In the genomic region with DNA sequence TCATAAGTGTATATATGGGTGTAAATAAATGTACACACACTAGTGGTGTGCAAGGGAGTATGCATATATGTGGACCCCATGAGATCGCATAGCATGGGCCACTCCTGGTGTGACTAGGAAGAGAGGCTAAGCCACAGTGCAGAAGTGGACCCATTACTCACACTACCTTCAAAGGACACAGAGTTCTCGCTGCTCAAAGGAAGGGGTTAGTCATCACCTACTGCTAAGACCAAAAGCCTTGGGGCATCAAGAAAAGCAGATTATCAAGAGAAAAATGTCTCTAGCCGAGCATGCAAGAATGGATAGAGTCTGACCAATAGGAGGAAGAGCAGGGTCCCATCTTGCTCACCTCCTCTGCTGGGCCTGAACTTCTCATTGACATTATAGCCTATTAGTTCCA, we compare ENCODE assay signal across 16 cellular contexts.
DNase-seq lines count a peak whose midpoint lies in the region; ATAC-seq and TF ChIP-seq lines count a peak whose summit lies in the region.
"Had no signal": no experiment of that assay in that cellular context is flagged by ENCODE, and none has a peak within 500 bp of the region (broad histone marks: within the 10 kb centered on the region; RNA-seq: fewer than 3 reads in every experiment).

No MANE protein-coding gene starts in this region.

- RAD21 ChIA-PET in HCT116 (lab: Charles Lee; ENCODE audit: low non-redundant PET in 1 of 2, low total read pairs in 2 of 2, uncharacterized antibody in 2 of 2, unreplicated experiment in 2 of 2), result no interaction called here

- TF ChIP-seq CTCF in HCT116 (IDR thresholded peaks at IDR 0.05 in 2 of 3, conservative IDR thresholded peaks at IDR 0.05 in 1 of 3; ENCODE audit: borderline replicate concordance in 1 of 3, insufficient read depth in 1 of 3, low read depth in 2 of 3, low read length in 2 of 3) (no peak), RWPE1 (conservative IDR thresholded peaks at IDR 0.05; ENCODE audit: low read depth) (no peak), smooth muscle cell (IDR thresholded peaks at IDR 0.05; ENCODE audit: borderline replicate concordance, insufficient read depth, poor library complexity, severe bottlenecking) (no peak)

- no peak overlapping the region for H3K9ac ChIP-seq in HCT116 (ENCODE audit: low read length)
- no peak overlapping the region for H3K9ac ChIP-seq in smooth muscle cell (ENCODE audit: low read depth)

- no peaks in the 10 kb centered on the region for H3K9me2 ChIP-seq in HCT116 (ENCODE audit: insufficient read depth)

- no peaks in the 10 kb centered on the region for H3K36me3 ChIP-seq in HCT116 (ENCODE audit: control insufficient read depth in 1 of 2, insufficient read depth in 2 of 2, low read length in 2 of 2)
- H3K36me3 ChIP-seq in smooth muscle cell (ENCODE audit: low read depth), result no peaks in the 10 kb centered on the region
- H3K36me3 ChIP-seq: prostate gland, thoracic aorta had no signal

- H2AFZ ChIP-seq in HCT116 (ENCODE audit: low read depth, low read length, poor library complexity, severe bottlenecking) (no peak overlapping the region), smooth muscle cell (ENCODE audit: low read depth) (no peak overlapping the region)

- H3K27me3 ChIP-seq in HCT116 (ENCODE audit: insufficient read depth, low read length), result no peaks in the 10 kb centered on the region
- H3K27me3 ChIP-seq in smooth muscle cell (ENCODE audit: low read depth), result no peaks in the 10 kb centered on the region

- TF ChIP-seq POLR2A in HCT116 (IDR thresholded peaks at IDR 0.05; ENCODE audit: borderline replicate concordance, extremely low read depth, insufficient read depth, insufficient read length), result no peak

- CTCF ChIA-PET in HCT116 (lab: Charles Lee) (no interaction called here), RWPE1 (lab: Yijun Ruan, JAX) (interaction anchor here (0.6 kb wide), 1 partner anchor 44 kb away, joined by 3 read pairs; no protein-coding TSS in a partner anchor)

- H3K27ac ChIP-seq in HCT116 (ENCODE audit: low read depth, low read length) (no peak overlapping the region), RWPE1 (no peak overlapping the region), smooth muscle cell (ENCODE audit: low read depth) (peak overlapping the region; percentile 37)
- H3K27ac ChIP-seq: prostate gland, thoracic aorta had no signal

- peak; percentile 28 for DNase-seq in HCT116 (ENCODE audit: low read depth, low spot score)
- DNase-seq in RWPE1 (ENCODE audit: low spot score), result peak; percentile 84
- DNase-seq in smooth muscle cell (lab: John Stamatoyannopoulos, UW; ENCODE audit: unreplicated experiment), result no peak
- no peak for DNase-seq in middle frontal gyrus (ENCODE audit: extremely low spot score, low spot score)
- DNase-seq in NCI-H1048 (lab: John Stamatoyannopoulos, UW), result no peak
- DNase-seq: activated CD4-positive, alpha-beta T cell treated with anti-CD3 and anti-CD28 coated beads for 1 hour; DMS 273 treated with DMSO at 0.1 percent for 48 hours; GOT3; naive B cell; NCI-H345; SHP77 had no signal

- POLR2A ChIA-PET in HCT116 (lab: Charles Lee) (no interaction called here), RWPE1 (lab: Yijun Ruan, JAX; ENCODE audit: low non-redundant PET) (interaction anchor here (0.9 kb wide), 1 partner anchor 196 kb away, joined by 3 read pairs; a partner anchor contains a TSS)

- no peaks in the 10 kb centered on the region for H4K20me1 ChIP-seq in HCT116 (ENCODE audit: insufficient read depth)
- H4K20me1 ChIP-seq in smooth muscle cell (ENCODE audit: low read depth), result no peaks in the 10 kb centered on the region

- H3K4me3 ChIP-seq in HCT116 (replicated peaks in 1 of 2; ENCODE audit: low read depth in 1 of 2, low read length in 2 of 2) (no peak overlapping the region), smooth muscle cell (no peak overlapping the region)
- H3K4me3 ChIP-seq: lung, prostate gland, thoracic aorta had no signal

- intact Hi-C loops in HCT116 (cut with micrococcal nuclease), result no loop called here

- H3K9me3 ChIP-seq in HCT116 (ENCODE audit: control insufficient read depth in 1 of 2, insufficient read depth in 1 of 2, low read depth in 1 of 2, low read length in 2 of 2), result no peaks in the 10 kb centered on the region
- no peaks in the 10 kb centered on the region for H3K9me3 ChIP-seq in smooth muscle cell (replicated peaks; ENCODE audit: low read depth)
- H3K9me3 ChIP-seq: prostate gland, thoracic aorta had no signal

- H3K4me1 ChIP-seq in HCT116 (ENCODE audit: control insufficient read depth in 1 of 2, insufficient read depth in 2 of 2, low read length in 2 of 2) (peaks cover 0 to 24% of the 10 kb centered on the region in 2 experiments; a peak in 2 of 4 replicates), smooth muscle cell (ENCODE audit: low read depth) (peaks cover 6% of the 10 kb centered on the region)
- H3K4me1 ChIP-seq: prostate gland had no signal

- H3F3A ChIP-seq in smooth muscle cell (ENCODE audit: low read depth), result no peaks in the 10 kb centered on the region

- no peak for TF ChIP-seq RAD21 in HCT116 (IDR thresholded peaks at IDR 0.05; ENCODE audit: low read depth)

- no TSS peak for BruUV-seq in HCT116 (replicated peaks; lab: Mats Ljungman, UMichigan)

- WGBS in smooth muscle cell (ENCODE audit: low lambda C conversion rate), result 45% methylated on average over 3 of the region's 3 CpGs

- H3K79me2 ChIP-seq in HCT116 (ENCODE audit: insufficient read depth, low read length), result no peaks in the 10 kb centered on the region
- H3K79me2 ChIP-seq in smooth muscle cell (ENCODE audit: low read depth), result no peaks in the 10 kb centered on the region

- H3K4me2 ChIP-seq in HCT116 (ENCODE audit: low read length) (peak overlapping the region; percentile 4; the same call in 1 of the 2 replicates), smooth muscle cell (no peak overlapping the region)

- ATAC-seq in HCT116, result peak; percentile 75
- ATAC-seq in esophagus mucosa, result peak; percentile 87
- no peak for ATAC-seq in HG03045 (IDR thresholded peaks at IDR 0.05; ENCODE audit: unreplicated experiment)

TF ChIP-seq in HCT116, 20 proteins besides CTCF, POLR2A, EP300 and RAD21:
- no peak for TF ChIP-seq POLR2AphosphoS5 (IDR thresholded peaks at IDR 0.05; ENCODE audit: low read depth, low read length)
- no peak for TF ChIP-seq TCF7L2 (IDR thresholded peaks at IDR 0.05; ENCODE audit: borderline replicate concordance, extremely low read depth, insufficient read depth, insufficient read length)
- TF ChIP-seq SIN3A (IDR thresholded peaks at IDR 0.05; ENCODE audit: low read depth), result no peak
- TF ChIP-seq EZH2 (IDR thresholded peaks at IDR 0.05), result no peak
- TF ChIP-seq ELF1 (IDR thresholded peaks at IDR 0.05; ENCODE audit: borderline replicate concordance, low read depth), result no peak
- peak; percentile 33; the same call in 1 of the 2 replicates for TF ChIP-seq FOSL1 (IDR thresholded peaks at IDR 0.05; ENCODE audit: low read depth)
- peak; percentile 46; the same call in 1 of the 2 replicates for TF ChIP-seq CBX3 (IDR thresholded peaks at IDR 0.05; ENCODE audit: low read depth)
- TF ChIP-seq, protein P1, sequence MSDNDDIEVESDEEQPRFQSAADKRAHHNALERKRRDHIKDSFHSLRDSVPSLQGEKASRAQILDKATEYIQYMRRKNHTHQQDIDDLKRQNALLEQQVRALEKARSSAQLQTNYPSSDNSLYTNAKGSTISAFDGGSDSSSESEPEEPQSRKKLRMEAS (IDR thresholded peaks at IDR 0.05), result no peak
- peak; percentile 63; the same call in 1 of the 2 replicates for TF ChIP-seq JUND (IDR thresholded peaks at IDR 0.05)
- no peak for TF ChIP-seq EGR1 (IDR thresholded peaks at IDR 0.05; ENCODE audit: low read depth)
- TF ChIP-seq CEBPB (IDR thresholded peaks at IDR 0.05; ENCODE audit: low read depth), result no peak
- no peak for TF ChIP-seq ZNF274 (IDR thresholded peaks at IDR 0.05; ENCODE audit: low read depth, low read length)

Comparison
In these comparisons a context has a peak if more than half of its experiments do, and no peak if none do; other contexts are left out.
1. DNase-seq: peak in HCT116 (single experiment) and RWPE1 (single experiment); none in smooth muscle cell (single experiment), middle frontal gyrus (single experiment) and NCI-H1048 (single experiment).